Comparison of ENCODE assay signal across 1 cellular context in the genomic region with DNA sequence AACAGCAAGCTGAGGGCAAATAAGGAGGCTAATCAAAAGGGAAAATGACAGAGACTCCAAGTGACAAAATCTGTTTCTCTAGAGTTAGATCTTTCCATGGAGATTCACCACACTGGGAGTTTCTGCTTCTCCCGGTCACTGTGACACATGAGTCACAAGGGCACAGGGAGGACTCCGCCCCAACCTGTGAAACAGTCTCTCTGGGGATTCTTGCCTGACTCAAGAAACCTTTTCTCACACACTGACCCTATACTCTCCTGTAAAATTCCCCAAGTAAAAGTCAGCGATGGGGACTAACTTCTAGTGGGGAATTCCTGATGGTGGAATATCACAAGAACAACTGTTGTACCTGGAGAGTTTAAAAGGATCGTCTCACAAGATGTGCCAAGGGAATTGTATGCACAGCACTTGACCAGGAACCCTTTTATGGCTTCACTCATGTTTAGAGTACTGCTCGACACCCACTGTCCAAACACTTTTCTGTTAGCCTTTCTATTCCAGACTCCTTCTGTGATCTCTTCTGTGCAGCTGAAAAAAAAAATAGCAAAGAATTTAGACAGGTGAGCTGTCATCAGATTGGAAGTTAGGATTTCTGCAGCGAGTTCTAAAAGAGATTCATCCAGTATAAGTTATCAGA.
TF ChIP-seq lines count a peak whose summit lies in the region.

No MANE protein-coding gene starts in this region.

TF ChIP-seq in GM12878, 131 proteins besides CTCF, POLR2A, EP300 and RAD21 (continued from another document and continues in another):
- TF ChIP-seq REST (IDR thresholded peaks at IDR 0.05; ENCODE audit: low read depth, low read length) (no peak), BHLHE40 (IDR thresholded peaks at IDR 0.05; ENCODE audit: borderline replicate concordance in 1 of 2, low read depth in 2 of 2, low read length in 1 of 2) (no peak), YBX1 (IDR thresholded peaks at IDR 0.05) (no peak), ZNF24 (IDR thresholded peaks at IDR 0.05) (no peak), ELK1 (IDR thresholded peaks at IDR 0.05; ENCODE audit: low read depth, low read length) (no peak), MEF2B (IDR thresholded peaks at IDR 0.05; ENCODE audit: partially characterized antibody, poor library complexity, severe bottlenecking) (peak; percentile 88), SMC3 (IDR thresholded peaks at IDR 0.05; ENCODE audit: borderline replicate concordance, low read length) (no peak), RUNX3 (IDR thresholded peaks at IDR 0.05; ENCODE audit: low read length) (no peak), SREBF1 (IDR thresholded peaks at IDR 0.05; ENCODE audit: low read length) (no peak), MTA2 (IDR thresholded peaks at IDR 0.05; ENCODE audit: low read depth) (no peak), RCOR1 (conservative IDR thresholded peaks at IDR 0.05; ENCODE audit: low read depth, low read length) (no peak), ZNF687 (IDR thresholded peaks at IDR 0.05) (0 out of 2 replicates have a peak, but pooled peaks have one; percentile 43), BACH1 (IDR thresholded peaks at IDR 0.05; ENCODE audit: borderline replicate concordance) (no peak), RFX5 (IDR thresholded peaks at IDR 0.05; ENCODE audit: low read depth, low read length) (no peak), E2F8 (IDR thresholded peaks at IDR 0.05; ENCODE audit: low read depth, partially characterized antibody) (no peak), ZNF592 (IDR thresholded peaks at IDR 0.05) (peak; percentile 82; the same call in 1 of the 2 replicates), CEBPZ (IDR thresholded peaks at IDR 0.05; ENCODE audit: low read depth, low read length) (no peak), HSF1 (IDR thresholded peaks at IDR 0.05; ENCODE audit: low read depth, low read length) (no peak), ZBTB33 (IDR thresholded peaks at IDR 0.05) (no peak)
- TF ChIP-seq, protein P1, sequence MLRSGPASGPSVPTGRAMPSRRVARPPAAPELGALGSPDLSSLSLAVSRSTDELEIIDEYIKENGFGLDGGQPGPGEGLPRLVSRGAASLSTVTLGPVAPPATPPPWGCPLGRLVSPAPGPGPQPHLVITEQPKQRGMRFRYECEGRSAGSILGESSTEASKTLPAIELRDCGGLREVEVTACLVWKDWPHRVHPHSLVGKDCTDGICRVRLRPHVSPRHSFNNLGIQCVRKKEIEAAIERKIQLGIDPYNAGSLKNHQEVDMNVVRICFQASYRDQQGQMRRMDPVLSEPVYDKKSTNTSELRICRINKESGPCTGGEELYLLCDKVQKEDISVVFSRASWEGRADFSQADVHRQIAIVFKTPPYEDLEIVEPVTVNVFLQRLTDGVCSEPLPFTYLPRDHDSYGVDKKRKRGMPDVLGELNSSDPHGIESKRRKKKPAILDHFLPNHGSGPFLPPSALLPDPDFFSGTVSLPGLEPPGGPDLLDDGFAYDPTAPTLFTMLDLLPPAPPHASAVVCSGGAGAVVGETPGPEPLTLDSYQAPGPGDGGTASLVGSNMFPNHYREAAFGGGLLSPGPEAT (IDR thresholded peaks at IDR 0.05; ENCODE audit: low read depth), result peak; percentile 70; the same call in 1 of the 2 replicates
